ENCODE assay signal across 2 cellular contexts in the genomic region with DNA sequence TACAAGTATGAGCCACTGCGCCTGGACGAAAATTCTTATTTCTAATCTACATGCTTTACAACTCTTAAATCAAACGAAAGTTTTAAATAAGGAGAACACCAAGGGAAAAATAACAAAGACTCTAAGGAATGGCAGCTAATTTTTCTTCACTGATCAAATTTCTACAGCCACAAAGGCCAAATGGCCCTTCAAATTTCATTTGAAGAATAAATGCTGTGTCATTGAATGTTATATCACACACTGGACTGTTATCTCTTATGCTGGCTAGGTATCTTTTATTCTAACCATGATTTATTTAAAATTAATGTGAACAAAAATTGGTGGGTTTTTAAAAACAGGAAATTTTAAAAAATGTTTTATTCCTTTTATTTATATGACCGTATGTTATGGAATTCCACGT.
TF ChIP-seq lines count a peak whose summit lies in the region.

No MANE protein-coding gene starts in this region.

TF ChIP-seq in IMR-90, 13 proteins besides CTCF, POLR2A, EP300 and RAD21:
- TF ChIP-seq NFE2L2 (IDR thresholded peaks at IDR 0.05; ENCODE audit: low read depth, low read length) (peak; percentile 64; the same call in 1 of the 2 replicates), CEBPB (IDR thresholded peaks at IDR 0.05; ENCODE audit: low read depth, low read length) (no peak)

TF ChIP-seq in K562, 482 proteins besides CTCF, POLR2A, EP300 and RAD21:
- peak; percentile 25; the same call in 1 of the 2 replicates for TF ChIP-seq C11orf30 (IDR thresholded peaks at IDR 0.05; ENCODE audit: low read depth)
- peak; percentile 30 for TF ChIP-seq ZNF316 (IDR thresholded peaks at IDR 0.05)
- no peak for TF ChIP-seq ZBTB11 (CRISPR knock-in tag; IDR thresholded peaks at IDR 0.05)
- peak; percentile 59 for TF ChIP-seq NFE2 (IDR thresholded peaks at IDR 0.05; ENCODE audit: low read depth)
- no peak for TF ChIP-seq SMAD3 (CRISPR knock-in tag; conservative IDR thresholded peaks at IDR 0.05)
- TF ChIP-seq MAFG (tag; conservative IDR thresholded peaks at IDR 0.05): peak; percentile 44; the same call in 1 of the 2 replicates
- peak; percentile 20 for TF ChIP-seq CBX8 (IDR thresholded peaks at IDR 0.05; ENCODE audit: borderline replicate concordance, extremely low read depth, low read depth, low read length, poor library complexity, severe bottlenecking)
